1 cellular context compared by ENCODE assay signal in the genomic region with DNA sequence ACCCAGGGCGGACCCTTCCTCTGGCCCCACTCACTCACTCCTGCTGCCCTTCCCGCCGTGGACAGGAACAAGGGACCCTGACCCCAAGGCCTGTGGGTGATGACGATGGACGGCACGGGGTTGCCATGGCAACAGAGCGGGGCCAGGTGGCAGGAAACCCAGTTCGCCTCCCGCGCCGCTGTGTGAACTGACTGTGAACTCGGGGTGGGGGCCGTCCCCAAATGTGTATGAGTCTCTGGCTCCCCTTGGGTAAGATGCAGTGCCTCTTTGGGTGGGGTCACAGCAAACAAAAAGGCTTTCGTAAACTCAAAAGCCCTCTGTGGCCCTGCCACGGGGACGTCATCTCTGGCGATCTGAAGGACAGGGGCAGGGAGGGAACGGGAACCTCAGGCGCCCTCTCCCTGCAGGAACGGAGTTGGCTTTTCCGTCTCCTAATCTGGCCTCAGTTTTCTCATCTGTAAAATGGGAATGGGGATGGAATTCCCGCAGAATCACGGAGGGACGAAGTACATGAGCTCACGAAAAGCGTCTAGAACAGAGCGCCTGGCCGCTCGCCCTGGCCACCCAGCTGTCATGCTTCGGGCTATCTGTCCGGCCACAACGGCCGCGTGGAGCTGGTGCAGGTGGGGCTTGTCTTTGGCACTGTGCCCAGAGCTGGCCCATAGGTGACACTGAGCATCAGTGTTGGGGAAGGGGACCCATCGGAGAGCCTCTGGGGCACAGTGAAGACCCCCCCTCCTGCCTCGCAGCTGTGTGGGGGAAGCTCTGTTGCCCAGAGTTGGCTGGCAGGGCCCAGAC.
TF ChIP-seq lines count a peak whose summit lies in the region.

No MANE protein-coding gene starts in this region.

TF ChIP-seq in endothelial cell of umbilical vein, 7 proteins besides CTCF, POLR2A, EP300 and RAD21:
- TF ChIP-seq JUN (IDR thresholded peaks at IDR 0.05; ENCODE audit: borderline replicate concordance, insufficient read depth, insufficient read length, low read depth) (no peak), GATA2 (IDR thresholded peaks at IDR 0.05; ENCODE audit: insufficient read depth, insufficient read length, low read depth, low read length) (no peak), EZH2 (IDR thresholded peaks at IDR 0.05; ENCODE audit: borderline replicate concordance, low read depth, low read length, severe bottlenecking) (no peak), MAX (IDR thresholded peaks at IDR 0.05; ENCODE audit: insufficient read depth, insufficient read length) (no peak), MYC (IDR thresholded peaks at IDR 0.05; ENCODE audit: low read depth, low read length) (no peak), FOS (IDR thresholded peaks at IDR 0.05; ENCODE audit: borderline replicate concordance, insufficient read depth, low read length) (no peak), POLR2AphosphoS5 (IDR thresholded peaks at IDR 0.05; ENCODE audit: insufficient read depth, low read depth, low read length) (no peak)
